8 cellular contexts compared by ENCODE assay signal in genomic region chr16:1494129-1494640, GRCh38. TPM values are rescaled to one million over a fixed set of nuclear protein-coding genes. Genes with fewer than 3 reads are reported as not detected.
A peak's percentile ranks its signal among the peaks of the same experiment; 100 is the strongest.
DNase-seq lines count a peak whose midpoint lies in the region; ATAC-seq and TF ChIP-seq lines count a peak whose summit lies in the region.

No MANE protein-coding gene starts in this region.

- CTCF ChIA-PET in IMR-90 (lab: Yijun Ruan, JAX), result interaction anchor here (0.5 kb wide), 1 partner anchor 101 kb away, joined by 4 read pairs; no protein-coding TSS in a partner anchor

- H3K27ac ChIP-seq in DND-41 (ENCODE audit: low read length) (peak overlapping the region; percentile 97), IMR-90 (ENCODE audit: insufficient read depth, low read length) (peak overlapping the region; percentile 96; the same call in 1 of the 2 replicates), iPS-18a (ENCODE audit: low read length) (no peak overlapping the region), smooth muscle cell (ENCODE audit: low read depth) (no peak overlapping the region)

- H4K20me1 ChIP-seq in DND-41 (ENCODE audit: insufficient read depth, low read length) (peaks cover 30% of the 10 kb centered on the region), IMR-90 (ENCODE audit: insufficient read depth, low read length) (peaks cover 13% of the 10 kb centered on the region; the same call in 1 of the 2 replicates), smooth muscle cell (ENCODE audit: low read depth) (no peaks in the 10 kb centered on the region)

- no peaks in the 10 kb centered on the region for H3F3A ChIP-seq in smooth muscle cell (ENCODE audit: low read depth)

- DNase-seq in DND-41 (no peak), IMR-90 (peak; percentile 69), amniotic epithelial cell (ENCODE audit: low read depth) (peak; percentile 61), smooth muscle cell (lab: John Stamatoyannopoulos, UW; ENCODE audit: unreplicated experiment) (no peak), KG1 (lab: John Stamatoyannopoulos, UW) (no peak)
- no peak for DNase-seq in stimulated activated CD4-positive, alpha-beta T cell treated with anti-CD3 and anti-CD28 coated beads, Interleukin-2, amount 100 ng/mL, for 24 hours

- peaks cover 6 to 35% of the 10 kb centered on the region in 2 experiments for H3K79me1 ChIP-seq in IMR-90 (ENCODE audit: low read depth in 1 of 2, low read length in 2 of 2)

- no peak overlapping the region for H3K23ac ChIP-seq in IMR-90 (ENCODE audit: low read depth, low read length)

- no peak overlapping the region for H4K91ac ChIP-seq in IMR-90 (ENCODE audit: insufficient read depth, low read depth, low read length)

- peaks cover 53% of the 10 kb centered on the region for H3K36me3 ChIP-seq in DND-41 (ENCODE audit: insufficient read depth, low read length)
- H3K36me3 ChIP-seq in IMR-90 (ENCODE audit: control insufficient read depth, insufficient read depth, low read length), result peaks cover 24% of the 10 kb centered on the region
- peaks cover 20% of the 10 kb centered on the region for H3K36me3 ChIP-seq in iPS-18a (ENCODE audit: control insufficient read depth, low read depth, low read length)
- H3K36me3 ChIP-seq in smooth muscle cell (ENCODE audit: low read depth), result no peaks in the 10 kb centered on the region

- in situ Hi-C loops in IMR-90 (cut with MboI; ENCODE audit: low sequenced_read_pairs), result no loop called here

- intact Hi-C loops in IMR-90 (cut with micrococcal nuclease), result loop anchor here (5.0 kb wide), 2 partner anchors 118 to 213 kb away; partner anchors contain the start of genes CRAMP1, IFT140 and MAPK8IP3

- TF ChIP-seq CTCF in DND-41 (IDR thresholded peaks at IDR 0.05; ENCODE audit: borderline replicate concordance, extremely low read depth, low read length, poor library complexity, severe bottlenecking) (no peak), IMR-90 (conservative IDR thresholded peaks at IDR 0.05; ENCODE audit: low read depth, low read length) (peak; percentile 59), smooth muscle cell (IDR thresholded peaks at IDR 0.05; ENCODE audit: borderline replicate concordance, insufficient read depth, poor library complexity, severe bottlenecking) (peak; percentile 24)

- H4K5ac ChIP-seq in IMR-90 (ENCODE audit: low read depth, low read length), result no peak overlapping the region

- H3K9me3 ChIP-seq in DND-41 (ENCODE audit: insufficient read depth, low read length, severe bottlenecking) (no peaks in the 10 kb centered on the region), IMR-90 (ENCODE audit: control insufficient read depth, insufficient read depth, low read length) (no peaks in the 10 kb centered on the region), iPS-18a (ENCODE audit: control insufficient read depth, low read depth, low read length) (no peaks in the 10 kb centered on the region), smooth muscle cell (replicated peaks; ENCODE audit: low read depth) (no peaks in the 10 kb centered on the region)

- H3K79me2 ChIP-seq in DND-41 (ENCODE audit: insufficient read depth, low read length), result peaks cover 45% of the 10 kb centered on the region
- peaks cover 18% of the 10 kb centered on the region for H3K79me2 ChIP-seq in smooth muscle cell (ENCODE audit: low read depth)

- H3K4me1 ChIP-seq in DND-41 (ENCODE audit: insufficient read depth, low read length) (peaks cover 32% of the 10 kb centered on the region), IMR-90 (ENCODE audit: control insufficient read depth, insufficient read depth, low read length) (peaks cover 12% of the 10 kb centered on the region), iPS-18a (ENCODE audit: control insufficient read depth, low read depth, low read length) (no peaks in the 10 kb centered on the region), smooth muscle cell (ENCODE audit: low read depth) (peaks cover 7% of the 10 kb centered on the region)

- H4K8ac ChIP-seq in IMR-90 (ENCODE audit: low read depth in 2 of 2, low read length in 2 of 2), result no peak overlapping the region; a peak in 1 of 4 replicates

- 0 out of 2 replicates have a peak overlapping the region, but pooled peaks have one; percentile 6 for H3K4ac ChIP-seq in IMR-90 (ENCODE audit: low read depth, low read length)

- peak overlapping the region; percentile 97 for H2AK9ac ChIP-seq in IMR-90 (replicated peaks; ENCODE audit: low read depth, low read length, poor library complexity)

- ATAC-seq in DND-41 (ENCODE audit: insufficient read depth, low read depth) (no peak), IMR-90 (ENCODE audit: low read depth) (peak; percentile 58), GM21528 (IDR thresholded peaks at IDR 0.05; ENCODE audit: low FRiP score, unreplicated experiment) (no peak)

- H2BK15ac ChIP-seq in IMR-90 (ENCODE audit: low read depth, low read length), result no peak overlapping the region

- H3K14ac ChIP-seq in IMR-90 (replicated peaks; ENCODE audit: low read depth, low read length), result no peak overlapping the region

- no peak for TF ChIP-seq POLR2A in IMR-90 (IDR thresholded peaks at IDR 0.05; ENCODE audit: low read depth, low read length)

- H2AFZ ChIP-seq in DND-41 (ENCODE audit: low read depth, low read length), result peak overlapping the region; percentile 91; the same call in 1 of the 2 replicates
- peak overlapping the region; percentile 99 for H2AFZ ChIP-seq in IMR-90 (replicated peaks; ENCODE audit: low read length, poor library complexity)
- no peak overlapping the region for H2AFZ ChIP-seq in smooth muscle cell (ENCODE audit: low read depth)

- dilution Hi-C loops in IMR-90 (cut with HindIII; ENCODE audit: low sequenced_read_pairs, unreplicated experiment), result no loop called here

- POLR2A ChIA-PET in IMR-90 (lab: Charles Lee; ENCODE audit: unreplicated experiment), result interaction anchor here (1.2 kb wide), 1 partner anchor 74 kb away, joined by 4 read pairs; the partner anchor contains the start of gene UQCC4

- no peak overlapping the region for H3K56ac ChIP-seq in IMR-90 (ENCODE audit: extremely low read depth, insufficient read depth, low read length)

- 0 out of 2 replicates have a peak overlapping the region, but pooled peaks have one; percentile 20 for H2AK5ac ChIP-seq in IMR-90 (ENCODE audit: low read depth, low read length)

- H3K4me2 ChIP-seq in DND-41 (ENCODE audit: insufficient read depth, low read length), result peak overlapping the region; percentile 88
- H3K4me2 ChIP-seq in IMR-90 (ENCODE audit: low read depth, low read length), result peak overlapping the region; percentile 99
- H3K4me2 ChIP-seq in smooth muscle cell, result peak overlapping the region; percentile 83

- peaks cover 7% of the 10 kb centered on the region for H3K9me1 ChIP-seq in IMR-90 (ENCODE audit: insufficient read depth, low read length)

- no peak overlapping the region for H3K18ac ChIP-seq in IMR-90 (ENCODE audit: low read depth, low read length)

- peak; percentile 73 for TF ChIP-seq RAD21 in IMR-90 (IDR thresholded peaks at IDR 0.05; ENCODE audit: low read length)

- no peak overlapping the region for H2BK20ac ChIP-seq in IMR-90 (ENCODE audit: low read depth, low read length)

- WGBS in IMR-90 (ENCODE audit: extremely low coverage in 2 of 2, insufficient read length in 1 of 2), 2 experiments, result 14% methylated on average over 16 of the region's 25 CpGs; no CpG with 5 or more reads in 1 of the 2 experiments
- 54% methylated on average over 25 of the region's 25 CpGs for WGBS in smooth muscle cell (ENCODE audit: low lambda C conversion rate)

- no peak overlapping the region for H2BK5ac ChIP-seq in IMR-90 (ENCODE audit: low read depth, low read length, poor library complexity, severe bottlenecking)

- H2BK120ac ChIP-seq in IMR-90 (ENCODE audit: low read depth, low read length), result no peak overlapping the region

- H3K9ac ChIP-seq in DND-41 (ENCODE audit: low read depth, low read length) (peak overlapping the region; percentile 97), IMR-90 (ENCODE audit: low read depth, low read length) (peak overlapping the region; percentile 83), iPS-18a (ENCODE audit: low read length) (peak overlapping the region; percentile 83), smooth muscle cell (ENCODE audit: low read depth) (peak overlapping the region; percentile 92)

- no TSS peak for BruUV-seq in IMR-90 (replicated peaks; lab: Mats Ljungman, UMichigan)

- H3K4me3 ChIP-seq in DND-41 (ENCODE audit: low read depth in 1 of 2, low read length in 2 of 2) (peak overlapping the region; percentile 93 to 95), IMR-90 (ENCODE audit: insufficient read depth, low read depth, low read length) (peak overlapping the region; percentile 65), iPS-18a (ENCODE audit: low read length) (peak overlapping the region; percentile 84), smooth muscle cell (peak overlapping the region; percentile 95)

- H3K27me3 ChIP-seq in DND-41 (ENCODE audit: insufficient read depth, low read length, poor library complexity) (no peaks in the 10 kb centered on the region), IMR-90 (ENCODE audit: control insufficient read depth, insufficient read depth, low read length) (no peaks in the 10 kb centered on the region), iPS-18a (ENCODE audit: control insufficient read depth, insufficient read depth, low read length) (no peaks in the 10 kb centered on the region), smooth muscle cell (ENCODE audit: low read depth) (no peaks in the 10 kb centered on the region)

RNA-seq across cellular contexts. Expression of gene TELO2, which starts 1.0 kb away (rescaled TPM):
- total RNA-seq in IMR-90 (2012; rRNA removed) (5.8 and 6.6 TPM in 2 replicates), smooth muscle cell (4.8 and 6.5 TPM in 2 replicates)
- polyA plus RNA-seq in IMR-90 (2012; rRNA removed) (26.6 and 28.2 TPM in 2 replicates), smooth muscle cell (22.9 and 25.1 TPM in 2 replicates)
- polyA plus RNA-seq in IMR-90 (2012; cell fraction: cytosol; rRNA removed), result 16.6 and 18.1 TPM in 2 replicates
- polyA plus RNA-seq in IMR-90 (2012; cell fraction: nucleus; rRNA removed; ENCODE audit: low replicate concordance), result 110 and 290 TPM in 2 replicates

RNA-seq across cellular contexts. Expression of gene PTX4, which starts 5.4 kb away (rescaled TPM):
- total RNA-seq in IMR-90 (2012; rRNA removed), result not detected in 2 replicates
- polyA plus RNA-seq in IMR-90 (2012; rRNA removed), result 0.07 TPM in 1 of 2 replicates, not detected in the other
- not detected in 2 replicates for polyA plus RNA-seq in IMR-90 (2012; cell fraction: cytosol; rRNA removed)
- polyA plus RNA-seq in IMR-90 (2012; cell fraction: nucleus; rRNA removed; ENCODE audit: low replicate concordance), result 0.14 TPM in 1 of 2 replicates, not detected in the other
- not detected in 2 replicates for total RNA-seq in smooth muscle cell
- polyA plus RNA-seq in smooth muscle cell, result not detected in 2 replicates

RNA-seq across cellular contexts. Expression of gene CLCN7, which starts 19.4 kb away (rescaled TPM):
- 10.8 TPM in 2 replicates for total RNA-seq in IMR-90 (2012; rRNA removed)
- polyA plus RNA-seq in IMR-90 (2012; rRNA removed), result 45.2 and 52.9 TPM in 2 replicates
- 20.3 and 36.5 TPM in 2 replicates for polyA plus RNA-seq in IMR-90 (2012; cell fraction: cytosol; rRNA removed)
- polyA plus RNA-seq in IMR-90 (2012; cell fraction: nucleus; rRNA removed; ENCODE audit: low replicate concordance), result 84.9 and 258 TPM in 2 replicates
- total RNA-seq in smooth muscle cell, result 15.6 and 25.9 TPM in 2 replicates
- polyA plus RNA-seq in smooth muscle cell, result 45.2 and 59.9 TPM in 2 replicates

RNA-seq across cellular contexts. Expression of gene TMEM204, which starts 39.3 kb away (rescaled TPM):
- total RNA-seq in IMR-90 (2012; rRNA removed), result 7.0 and 7.2 TPM in 2 replicates
- polyA plus RNA-seq in IMR-90 (2012; rRNA removed), result 12.3 and 13.2 TPM in 2 replicates
- 8.4 and 18.2 TPM in 2 replicates for polyA plus RNA-seq in IMR-90 (2012; cell fraction: cytosol; rRNA removed)
- 5.3 and 12.8 TPM in 2 replicates for polyA plus RNA-seq in IMR-90 (2012; cell fraction: nucleus; rRNA removed; ENCODE audit: low replicate concordance)
- total RNA-seq in smooth muscle cell, result 0.31 and 0.90 TPM in 2 replicates
- 3.0 and 4.2 TPM in 2 replicates for polyA plus RNA-seq in smooth muscle cell

RNA-seq across cellular contexts. Expression of gene CCDC154, which starts 49.8 kb away (rescaled TPM):
- total RNA-seq in IMR-90 (2012; rRNA removed) (under 0.01 TPM in 1 of 2 replicates, not detected in the other), smooth muscle cell (not detected in 2 replicates)
- polyA plus RNA-seq in IMR-90 (2012; rRNA removed) (0.09 TPM in 1 of 2 replicates, not detected in the other), smooth muscle cell (0.24 and 1.0 TPM in 2 replicates)
- polyA plus RNA-seq in IMR-90 (2012; cell fraction: cytosol; rRNA removed), result 0.08 and 0.14 TPM in 2 replicates
- 0.56 and 1.3 TPM in 2 replicates for polyA plus RNA-seq in IMR-90 (2012; cell fraction: nucleus; rRNA removed; ENCODE audit: low replicate concordance)

Comparison
In these comparisons a context has a peak if more than half of its experiments do, and no peak if none do; other contexts are left out.
1. DNase-seq: peak in IMR-90 (single experiment) and amniotic epithelial cell (single experiment); none in DND-41 (single experiment), smooth muscle cell (single experiment), stimulated activated CD4-positive, alpha-beta T cell treated with anti-CD3 and anti-CD28 coated beads, Interleukin-2, amount 100 ng/mL, for 24 hours (0 of 2) and KG1 (single experiment).
2. H3K27ac ChIP-seq: peak in DND-41 (single experiment) and IMR-90 (single experiment); none in iPS-18a (single experiment) and smooth muscle cell (single experiment).
3. Peak in every context shown above with its lines, with median percentiles within 50 percentile points of each other: H3K4me2 ChIP-seq, H3K4me3 ChIP-seq and H3K9ac ChIP-seq.